25 cellular contexts compared by ENCODE assay signal in the genomic region with DNA sequence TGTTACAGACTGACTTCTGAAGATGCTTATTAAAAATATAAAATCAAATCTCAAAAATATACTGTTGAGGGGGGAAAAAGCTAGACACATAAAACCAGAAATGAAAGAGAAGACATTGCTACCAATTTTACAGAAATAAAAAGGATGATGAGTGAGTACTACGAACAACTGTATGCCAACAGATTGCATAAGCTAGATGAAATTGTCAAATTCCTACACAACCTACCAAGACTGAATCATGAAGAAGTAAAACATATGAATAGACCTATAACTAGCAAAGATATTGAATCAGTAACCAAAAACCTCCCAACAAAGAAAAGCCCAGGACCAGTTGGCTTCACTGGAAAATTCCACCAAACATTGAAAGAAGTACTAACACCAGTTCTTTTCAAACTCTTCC. TPM values are rescaled to one million over a fixed set of nuclear protein-coding genes. Genes with fewer than 3 reads are reported as not detected.
A peak's percentile ranks its signal among the peaks of the same experiment; 100 is the strongest.
DNase-seq lines count a peak whose midpoint lies in the region; ATAC-seq, FAIRE-seq and TF ChIP-seq lines count a peak whose summit lies in the region.
"Had no signal": no experiment of that assay in that cellular context is flagged by ENCODE, and none has a peak within 500 bp of the region (broad histone marks: within the 10 kb centered on the region; RNA-seq: fewer than 3 reads in every experiment).

No MANE protein-coding gene starts in this region.

- H3K4me3 Mint-ChIP-seq in HFFc6, result no peak overlapping the region
- H3K4me3 Mint-ChIP-seq: CD8-positive, alpha-beta memory T cell; H9 had no signal

- TF ChIP-seq CTCF in AG09309 (IDR thresholded peaks at IDR 0.05; ENCODE audit: control insufficient read depth, insufficient read depth, low read depth, low read length, missing control alignments), result no peak
- no peak for TF ChIP-seq CTCF in HFFc6 (IDR thresholded peaks at IDR 0.05)
- no peak for TF ChIP-seq CTCF in endothelial cell of umbilical vein (IDR thresholded peaks at IDR 0.05; ENCODE audit: extremely low read depth in 1 of 2, insufficient read depth in 1 of 2, low read depth in 1 of 2, low read length in 2 of 2)
- no peak for TF ChIP-seq CTCF in fibroblast of the aortic adventitia (IDR thresholded peaks at IDR 0.05; ENCODE audit: insufficient read depth, low read length)

- H3K4me1 ChIP-seq in endothelial cell of umbilical vein (ENCODE audit: control insufficient read depth, extremely low read depth, insufficient read depth, low read length), result peaks cover 80% of the 10 kb centered on the region
- H3K4me1 ChIP-seq: BLaER1, Peyer's patch had no signal

- DNase-seq in AG09309 (ENCODE audit: low read depth) (peak; percentile 21), HFFc6 (no peak), endothelial cell of umbilical vein (ENCODE audit: low read depth, low spot score) (peak; percentile 6), fibroblast of the aortic adventitia (ENCODE audit: low read depth) (peak; percentile 71), HCEC 1CT (no peak), NCI-H2227 (lab: John Stamatoyannopoulos, UW; ENCODE audit: unreplicated experiment) (no peak), iPS-NIHi7 (ENCODE audit: extremely low spot score) (no peak)
- DNase-seq: CD8-positive, alpha-beta memory T cell; DMS79; H9; Kasumi-1; NCI-H1092 treated with DMSO at 0.1 percent for 48 hours; NCI-H146; NCI-H2081; NCI-H2171 treated with DMSO at 0.1 percent for 48 hours; NCI-H446 treated with DMSO at 0.1 percent for 48 hours; NK-92 treated with Interleukin-12 subunit alpha and Interleukin-12 subunit beta, amount 100 ng/mL, for 24 hours; Peyer's patch had no signal

- H3K36me3 ChIP-seq in endothelial cell of umbilical vein (ENCODE audit: control insufficient read depth in 2 of 2, extremely low read depth in 1 of 2, insufficient read depth in 2 of 2, low read length in 2 of 2), result peaks cover 7 to 13% of the 10 kb centered on the region in 2 experiments
- H3K36me3 ChIP-seq: BLaER1, Peyer's patch had no signal

- H4K20me1 ChIP-seq in endothelial cell of umbilical vein (replicated peaks; ENCODE audit: control insufficient read depth, extremely low read depth, insufficient read depth, low read length), result no peaks in the 10 kb centered on the region
- H4K20me1 ChIP-seq: BLaER1 had no signal

- no TSS peak for BruUV-seq in endothelial cell of umbilical vein (replicated peaks; lab: Mats Ljungman, UMichigan)

- FAIRE-seq in endothelial cell of umbilical vein (lab: Jason Lieb, UNC), result no peak
- FAIRE-seq: A204.1, D721Med, HTR-8/SVneo had no signal

- H3K27ac ChIP-seq in endothelial cell of umbilical vein (ENCODE audit: insufficient read depth, low read depth, low read length), result peak overlapping the region; percentile 73
- H3K27ac ChIP-seq: BLaER1, HL-60, Peyer's patch had no signal

- H3K4me2 ChIP-seq in endothelial cell of umbilical vein (ENCODE audit: insufficient read depth, low read length), result peak overlapping the region; percentile 88
- H3K4me2 ChIP-seq: BLaER1 had no signal

- intact Hi-C loops in endothelial cell of umbilical vein (cut with micrococcal nuclease), result no loop called here

- no peaks in the 10 kb centered on the region for H3K9me1 ChIP-seq in endothelial cell of umbilical vein (replicated peaks; ENCODE audit: control insufficient read depth, extremely low read depth, insufficient read depth, low read length)

- H3K27me3 Mint-ChIP-seq in HFFc6 (ENCODE audit: insufficient read depth), result peaks cover 2% of the 10 kb centered on the region; the same call in 1 of the 2 replicates

- H3K4me3 ChIP-seq in AG09309 (ENCODE audit: control insufficient read depth, low read depth, low read length) (no peak overlapping the region), endothelial cell of umbilical vein (replicated peaks in 1 of 3; ENCODE audit: insufficient read depth in 1 of 3, low read depth in 1 of 3, low read length in 3 of 3) (no peak overlapping the region), fibroblast of the aortic adventitia (ENCODE audit: low read depth, low read length) (no peak overlapping the region)
- H3K4me3 ChIP-seq: BLaER1, Peyer's patch had no signal

- POLR2A ChIA-PET in endothelial cell of umbilical vein (lab: Charles Lee), result no interaction called here

- peaks cover 27% of the 10 kb centered on the region for H3K36me3 Mint-ChIP-seq in HFFc6 (ENCODE audit: low read depth)
- H3K36me3 Mint-ChIP-seq: CD8-positive, alpha-beta memory T cell had no signal

- no peaks in the 10 kb centered on the region for H3K27me3 ChIP-seq in endothelial cell of umbilical vein (ENCODE audit: control insufficient read depth in 2 of 2, insufficient read depth in 2 of 2, low read length in 2 of 2)
- H3K27me3 ChIP-seq: BLaER1, Peyer's patch had no signal

- H3K27ac Mint-ChIP-seq in HFFc6, result peak overlapping the region; percentile 62
- H3K27ac Mint-ChIP-seq: CD8-positive, alpha-beta memory T cell; H9 had no signal

- no peak for ATAC-seq in GM19328 (IDR thresholded peaks at IDR 0.05; ENCODE audit: unreplicated experiment)
- ATAC-seq: Right ventricle myocardium inferior had no signal

- H3K4me1 Mint-ChIP-seq in HFFc6 (ENCODE audit: low read depth), result peaks cover 60% of the 10 kb centered on the region
- H3K4me1 Mint-ChIP-seq: CD8-positive, alpha-beta memory T cell; H9 had no signal

- no peaks in the 10 kb centered on the region for H3K9me3 ChIP-seq in endothelial cell of umbilical vein (replicated peaks; ENCODE audit: control insufficient read depth, insufficient read depth, low read length)
- H3K9me3 ChIP-seq: BLaER1, Peyer's patch had no signal

- H3K9ac ChIP-seq in endothelial cell of umbilical vein (replicated peaks; ENCODE audit: extremely low read depth, insufficient read depth, low read length), result no peak overlapping the region
- H3K9ac ChIP-seq: BLaER1 had no signal

- H2AFZ ChIP-seq in endothelial cell of umbilical vein (ENCODE audit: low read depth, low read length), result no peak overlapping the region

- dilution Hi-C loops in endothelial cell of umbilical vein (cut with MboI; ENCODE audit: extremely low pct_ligation_motif_present, low sequenced_read_pairs), result no loop called here

- no peaks in the 10 kb centered on the region for H3K79me2 ChIP-seq in endothelial cell of umbilical vein (ENCODE audit: control insufficient read depth, insufficient read depth, low read length)

- no peak for TF ChIP-seq POLR2A in endothelial cell of umbilical vein (IDR thresholded peaks at IDR 0.05; ENCODE audit: low read depth, low read length)

- H3K9me3 Mint-ChIP-seq in HFFc6, result no peaks in the 10 kb centered on the region
- H3K9me3 Mint-ChIP-seq: CD8-positive, alpha-beta memory T cell; H9 had no signal

- CTCF ChIA-PET in endothelial cell of umbilical vein (lab: Charles Lee), result no interaction called here

TF ChIP-seq in endothelial cell of umbilical vein, 7 proteins besides CTCF, POLR2A, EP300 and RAD21:
- TF ChIP-seq POLR2AphosphoS5 (IDR thresholded peaks at IDR 0.05; ENCODE audit: insufficient read depth, low read depth, low read length) (no peak), MYC (IDR thresholded peaks at IDR 0.05; ENCODE audit: low read depth, low read length) (no peak), JUN (IDR thresholded peaks at IDR 0.05; ENCODE audit: borderline replicate concordance, insufficient read depth, insufficient read length, low read depth) (no peak), GATA2 (IDR thresholded peaks at IDR 0.05; ENCODE audit: insufficient read depth, insufficient read length, low read depth, low read length) (no peak), FOS (IDR thresholded peaks at IDR 0.05; ENCODE audit: borderline replicate concordance, insufficient read depth, low read length) (no peak), EZH2 (IDR thresholded peaks at IDR 0.05; ENCODE audit: borderline replicate concordance, low read depth, low read length, severe bottlenecking) (no peak)
- TF ChIP-seq, protein P1, sequence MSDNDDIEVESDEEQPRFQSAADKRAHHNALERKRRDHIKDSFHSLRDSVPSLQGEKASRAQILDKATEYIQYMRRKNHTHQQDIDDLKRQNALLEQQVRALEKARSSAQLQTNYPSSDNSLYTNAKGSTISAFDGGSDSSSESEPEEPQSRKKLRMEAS (IDR thresholded peaks at IDR 0.05; ENCODE audit: insufficient read depth, insufficient read length), result no peak

RNA-seq across cellular contexts. Expression of a gene that starts 3.5 kb away (rescaled TPM):
- under 1 TPM in 3 of 6 experiments, not detected in 3; 0.19 to 0.38 (median 0.25) TPM for total RNA-seq in HFFc6 (2021; fragmentation: NEBNext Ultra II Directional; extraction: Animal tissue kit (Norgen Biotek cat#: 25700))
- total RNA-seq in endothelial cell of umbilical vein, result 3.2 and 3.5 TPM in 2 replicates
- polyA plus RNA-seq in endothelial cell of umbilical vein, result 1.4 TPM in 2 replicates
- polyA plus RNA-seq in endothelial cell of umbilical vein (2011; cell fraction: cytosol; rRNA removed), result 0.58 and 0.63 TPM in 2 replicates
- polyA plus RNA-seq in endothelial cell of umbilical vein (2011; cell fraction: nucleus; rRNA removed), result 14.1 and 15.5 TPM in 2 replicates
- polyA plus RNA-seq in endothelial cell of umbilical vein (2012), result 0.56 and 0.82 TPM in 2 replicates
- 8.1 and 14.5 TPM in 2 replicates for polyA minus RNA-seq in endothelial cell of umbilical vein
- polyA minus RNA-seq in endothelial cell of umbilical vein (2011; cell fraction: cytosol; rRNA and poly(A)+ RNA removed), result not detected
- polyA minus RNA-seq in endothelial cell of umbilical vein (2011; cell fraction: nucleus; rRNA and poly(A)+ RNA removed), result 37.9 and 41.9 TPM in 2 replicates
- total RNA-seq in fibroblast of the aortic adventitia (ENCODE audit: low replicate concordance), result 1.7 and 2.8 TPM in 2 replicates
- total RNA-seq: CD8-positive, alpha-beta memory T cell; H9; Right ventricle myocardium inferior had no signal
- polyA plus RNA-seq: CD8-positive, alpha-beta memory T cell had no signal

RNA-seq across cellular contexts. Expression of a gene that starts 54.1 kb away (rescaled TPM):
- total RNA-seq in HFFc6 (2021; fragmentation: NEBNext Ultra II Directional; extraction: Animal tissue kit (Norgen Biotek cat#: 25700)), result 10 to 100 TPM; 22.3 to 36.1 (median 27.5) TPM
- total RNA-seq in endothelial cell of umbilical vein, result 72.9 and 79.1 TPM in 2 replicates
- 53.2 and 64.5 TPM in 2 replicates for polyA plus RNA-seq in endothelial cell of umbilical vein
- 42.0 and 42.3 TPM in 2 replicates for polyA plus RNA-seq in endothelial cell of umbilical vein (2011; cell fraction: cytosol; rRNA removed)
- polyA plus RNA-seq in endothelial cell of umbilical vein (2011; cell fraction: nucleus; rRNA removed), result 145 and 154 TPM in 2 replicates
- polyA plus RNA-seq in endothelial cell of umbilical vein (2012), result 55.1 and 64.7 TPM in 2 replicates
- polyA minus RNA-seq in endothelial cell of umbilical vein, result 141 and 155 TPM in 2 replicates
- polyA minus RNA-seq in endothelial cell of umbilical vein (2011; cell fraction: cytosol; rRNA and poly(A)+ RNA removed), result 2.2 TPM
- 161 and 183 TPM in 2 replicates for polyA minus RNA-seq in endothelial cell of umbilical vein (2011; cell fraction: nucleus; rRNA and poly(A)+ RNA removed)
- total RNA-seq in fibroblast of the aortic adventitia (ENCODE audit: low replicate concordance), result 34.1 and 35.6 TPM in 2 replicates

Comparison
In these comparisons a context has a peak if more than half of its experiments do, and no peak if none do; other contexts are left out.
1. DNase-seq: peak in AG09309 (single experiment), endothelial cell of umbilical vein (single experiment) and fibroblast of the aortic adventitia (single experiment); none in HFFc6 (single experiment), HCEC 1CT (single experiment), NCI-H2227 (single experiment) and iPS-NIHi7 (single experiment).